ENCODE assay signal across 1 cellular context in genomic region chr7:120091807-120092206, GRCh38.
TF ChIP-seq lines count a peak whose summit lies in the region.

No MANE protein-coding gene starts in this region.

TF ChIP-seq in GM23338, 12 proteins besides CTCF, POLR2A, EP300 and RAD21 (continued from another document):
- no peak for TF ChIP-seq ZNF462 (CRISPR knock-in tag; IDR thresholded peaks at IDR 0.05)
- TF ChIP-seq JUNB (IDR thresholded peaks at IDR 0.05; ENCODE audit: unreplicated experiment): no peak
- no peak for TF ChIP-seq STAT1 (IDR thresholded peaks at IDR 0.05; ENCODE audit: unreplicated experiment)
